8 cellular contexts compared by ENCODE assay signal in the genomic region with DNA sequence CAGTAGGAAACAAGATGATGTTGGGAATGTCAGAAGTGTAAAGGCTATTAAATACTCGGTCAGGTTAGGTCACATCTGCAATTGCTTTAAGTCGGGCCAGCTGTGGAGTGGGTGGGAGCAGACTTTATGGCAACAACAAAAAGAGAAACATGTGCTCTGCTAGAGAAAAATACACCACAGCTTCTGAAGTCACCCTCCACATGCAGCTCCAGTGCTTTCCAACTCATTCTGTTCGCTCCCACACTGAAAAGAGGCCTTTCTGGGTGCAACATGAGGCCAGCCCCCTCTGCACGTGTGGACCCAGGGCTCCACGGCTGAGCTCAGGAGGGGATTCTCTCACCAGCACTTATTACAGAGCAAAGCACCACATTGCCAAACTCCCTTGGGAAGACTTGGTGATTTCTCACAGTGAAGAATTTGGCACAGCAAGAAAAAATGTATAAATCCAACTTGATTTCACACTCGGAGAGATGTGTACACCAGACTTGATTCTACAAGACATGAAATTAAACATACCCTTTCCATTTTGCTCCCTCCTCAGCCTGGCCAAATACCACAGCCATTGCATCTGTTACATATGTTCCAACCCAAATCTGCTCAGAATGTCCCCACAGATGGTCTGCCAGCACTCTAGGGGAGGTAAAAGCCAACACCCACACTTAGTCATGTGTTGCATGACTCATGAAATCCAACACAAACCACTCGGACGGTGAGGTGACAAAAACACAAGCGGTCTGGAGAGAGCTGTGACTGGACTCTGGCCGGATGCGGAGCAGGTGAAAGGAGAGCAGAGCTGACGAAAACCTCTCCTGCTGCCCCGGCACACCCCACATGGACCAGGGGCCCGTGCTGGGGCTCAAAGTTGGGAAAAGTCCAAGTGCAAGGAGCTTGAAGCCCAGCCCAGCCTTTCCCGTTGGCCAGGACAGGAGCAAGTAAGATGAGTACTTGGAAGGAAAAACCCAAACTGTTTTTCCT.
A peak's percentile ranks its signal among the peaks of the same experiment; 100 is the strongest.
DNase-seq lines count a peak whose midpoint lies in the region; ATAC-seq and TF ChIP-seq lines count a peak whose summit lies in the region.

No MANE protein-coding gene starts in this region.

- TF ChIP-seq CTCF in activated CD8-positive, alpha-beta T cell treated with anti-CD3 and anti-CD28 coated beads for 36 hours (IDR thresholded peaks at IDR 0.05) = no peak

- H3K4me1 ChIP-seq in adipocyte (ENCODE audit: control insufficient read depth, insufficient read depth, low read length) = peaks cover 59% of the 10 kb centered on the region

- peaks cover 43% of the 10 kb centered on the region for H3K36me3 ChIP-seq in adipocyte (ENCODE audit: control insufficient read depth, insufficient read depth, low read length, severe bottlenecking)

- CTCF ChIA-PET in activated CD8-positive, alpha-beta T cell treated with anti-CD3 and anti-CD28 coated beads for 36 hours (lab: Charles Lee) = no interaction called here

- H3K27me3 ChIP-seq in adipocyte (replicated peaks; ENCODE audit: control insufficient read depth, insufficient read depth, low read length) = no peaks in the 10 kb centered on the region

- intact Hi-C loops in activated CD8-positive, alpha-beta T cell treated with anti-CD3 and anti-CD28 coated beads for 36 hours (cut with micrococcal nuclease) = no loop called here

- POLR2A ChIA-PET in activated CD8-positive, alpha-beta T cell treated with anti-CD3 and anti-CD28 coated beads for 36 hours (lab: Charles Lee) = no interaction called here

- H3K27ac Mint-ChIP-seq in stimulated activated effector memory CD8-positive, alpha-beta T cell treated with anti-CD3 and anti-CD28 coated beads, Interleukin-12 subunit alpha, Interleukin-12 subunit beta, amount 100 ng/mL, for 72 hours = no peak overlapping the region
- H3K27ac Mint-ChIP-seq in activated CD8-positive, alpha-beta T cell treated with anti-CD3 and anti-CD28 coated beads for 36 hours = no peak overlapping the region

- H3K9me3 ChIP-seq in adipocyte (ENCODE audit: control insufficient read depth, low read length) = no peaks in the 10 kb centered on the region

- no peaks in the 10 kb centered on the region for H3K4me1 Mint-ChIP-seq in stimulated activated effector memory CD8-positive, alpha-beta T cell treated with anti-CD3 and anti-CD28 coated beads, Interleukin-12 subunit alpha, Interleukin-12 subunit beta, amount 100 ng/mL, for 72 hours
- no peaks in the 10 kb centered on the region for H3K4me1 Mint-ChIP-seq in activated CD8-positive, alpha-beta T cell treated with anti-CD3 and anti-CD28 coated beads for 36 hours (ENCODE audit: low read depth)

- peak overlapping the region; percentile 55 for H3K4me3 ChIP-seq in adipocyte (ENCODE audit: low read length)

- H3K27me3 Mint-ChIP-seq in activated CD8-positive, alpha-beta T cell treated with anti-CD3 and anti-CD28 coated beads for 36 hours = peaks cover 4% of the 10 kb centered on the region

- H3K9ac ChIP-seq in adipocyte (ENCODE audit: low read length) = peak overlapping the region; percentile 80

- DNase-seq in H4 (ENCODE audit: low spot score) = peak; percentile 97
- DNase-seq in adipocyte (ENCODE audit: low read depth) = peak; percentile 96
- DNase-seq in hepatic stellate cell (ENCODE audit: low spot score) = peak; percentile 89
- DNase-seq in stimulated activated effector memory CD8-positive, alpha-beta T cell treated with anti-CD3 and anti-CD28 coated beads, Interleukin-12 subunit alpha, Interleukin-12 subunit beta, amount 100 ng/mL, for 72 hours (ENCODE audit: low spot score in 2 of 2) = no peak
- DNase-seq in NCI-H128 (lab: John Stamatoyannopoulos, UW; ENCODE audit: unreplicated experiment) = no peak
- DNase-seq in NCI-H146 treated with DMSO at 0.1 percent for 48 hours (lab: John Stamatoyannopoulos, UW; ENCODE audit: unreplicated experiment) = no peak
- DNase-seq in activated CD8-positive, alpha-beta T cell treated with anti-CD3 and anti-CD28 coated beads for 36 hours = no peak

- no peaks in the 10 kb centered on the region for H3K36me3 Mint-ChIP-seq in stimulated activated effector memory CD8-positive, alpha-beta T cell treated with anti-CD3 and anti-CD28 coated beads, Interleukin-12 subunit alpha, Interleukin-12 subunit beta, amount 100 ng/mL, for 72 hours
- no peaks in the 10 kb centered on the region for H3K36me3 Mint-ChIP-seq in activated CD8-positive, alpha-beta T cell treated with anti-CD3 and anti-CD28 coated beads for 36 hours (ENCODE audit: low read depth)

- no peak overlapping the region for H3K4me3 Mint-ChIP-seq in stimulated activated effector memory CD8-positive, alpha-beta T cell treated with anti-CD3 and anti-CD28 coated beads, Interleukin-12 subunit alpha, Interleukin-12 subunit beta, amount 100 ng/mL, for 72 hours
- no peak overlapping the region for H3K4me3 Mint-ChIP-seq in activated CD8-positive, alpha-beta T cell treated with anti-CD3 and anti-CD28 coated beads for 36 hours

- peak; percentile 52 for ATAC-seq in stimulated activated effector memory CD8-positive, alpha-beta T cell treated with anti-CD3 and anti-CD28 coated beads, Interleukin-12 subunit alpha, Interleukin-12 subunit beta, amount 100 ng/mL, for 72 hours
- ATAC-seq in HG03354 (IDR thresholded peaks at IDR 0.05; ENCODE audit: poor library complexity, severe bottlenecking, unreplicated experiment) = no peak
- no peak for ATAC-seq in activated CD8-positive, alpha-beta T cell treated with anti-CD3 and anti-CD28 coated beads for 36 hours

- H3K9me3 Mint-ChIP-seq in stimulated activated effector memory CD8-positive, alpha-beta T cell treated with anti-CD3 and anti-CD28 coated beads, Interleukin-12 subunit alpha, Interleukin-12 subunit beta, amount 100 ng/mL, for 72 hours = no peaks in the 10 kb centered on the region
- H3K9me3 Mint-ChIP-seq in activated CD8-positive, alpha-beta T cell treated with anti-CD3 and anti-CD28 coated beads for 36 hours = no peaks in the 10 kb centered on the region

Comparison
In these comparisons a context has a peak if more than half of its experiments do, and no peak if none do; other contexts are left out.
1. DNase-seq: peak in H4 (single experiment), adipocyte (single experiment) and hepatic stellate cell (single experiment); none in stimulated activated effector memory CD8-positive, alpha-beta T cell treated with anti-CD3 and anti-CD28 coated beads, Interleukin-12 subunit alpha, Interleukin-12 subunit beta, amount 100 ng/mL, for 72 hours (0 of 2), NCI-H128 (single experiment), NCI-H146 treated with DMSO at 0.1 percent for 48 hours (single experiment) and activated CD8-positive, alpha-beta T cell treated with anti-CD3 and anti-CD28 coated beads for 36 hours (single experiment).